In genomic region chr5:119328753-119329602, GRCh38 we compare ENCODE assay signal across 7 cellular contexts. TPM values are rescaled to one million over a fixed set of nuclear protein-coding genes. Genes with fewer than 3 reads are reported as not detected.
DNase-seq lines count a peak whose midpoint lies in the region; ATAC-seq lines count a peak whose summit lies in the region.

No MANE protein-coding gene starts in this region.

- peak overlapping the region in 1 of 2 donors; percentile 5 for H3K9ac ChIP-seq in stomach smooth muscle (ENCODE audit: low read length in 2 of 2)

- no peaks in the 10 kb centered on the region for H3K36me3 Mint-ChIP-seq in IgD-negative memory B cell
- peaks cover 35% of the 10 kb centered on the region for H3K36me3 Mint-ChIP-seq in activated CD8-positive, alpha-beta T cell treated with anti-CD3 and anti-CD28 coated beads, Interleukin-2, amount 10 ng/mL, durations not matched to agents 7 days and 5 days (ENCODE audit: low read depth)

- peak overlapping the region in 2 of 4 donors; percentile 28 to 34 for H3K4me3 Mint-ChIP-seq in IgD-negative memory B cell
- H3K4me3 Mint-ChIP-seq in activated CD8-positive, alpha-beta T cell treated with anti-CD3 and anti-CD28 coated beads, Interleukin-2, amount 10 ng/mL, durations not matched to agents 7 days and 5 days: peak overlapping the region; percentile 45

- POLR2A ChIA-PET in activated CD8-positive, alpha-beta T cell treated with anti-CD3 and anti-CD28 coated beads, Interleukin-2, amount 10 ng/mL, durations not matched to agents 7 days and 5 days (lab: Charles Lee): interaction anchor here (1.0 to 19.3 kb wide), 4 partner anchors 11 to 61 kb away, joined by 4 to 280 read pairs (median 17); partner anchors contain the start of gene TNFAIP8

- peak overlapping the region; percentile 66 to 88 (median 86) for H3K27ac Mint-ChIP-seq in IgD-negative memory B cell
- peak overlapping the region; percentile 95 for H3K27ac Mint-ChIP-seq in activated CD8-positive, alpha-beta T cell treated with anti-CD3 and anti-CD28 coated beads, Interleukin-2, amount 10 ng/mL, durations not matched to agents 7 days and 5 days

- H3K27me3 Mint-ChIP-seq in IgD-negative memory B cell: no peaks in the 10 kb centered on the region
- H3K27me3 Mint-ChIP-seq in activated CD8-positive, alpha-beta T cell treated with anti-CD3 and anti-CD28 coated beads, Interleukin-2, amount 10 ng/mL, durations not matched to agents 7 days and 5 days (ENCODE audit: low read depth): no peaks in the 10 kb centered on the region

- no peaks in the 10 kb centered on the region for H3K9me3 ChIP-seq in stomach smooth muscle (ENCODE audit: control insufficient read depth in 2 of 2, low read length in 2 of 2)

- peaks cover 56 to 69% (median 65%) of the 10 kb centered on the region in 3 donors for H3K4me1 Mint-ChIP-seq in IgD-negative memory B cell
- H3K4me1 Mint-ChIP-seq in activated CD8-positive, alpha-beta T cell treated with anti-CD3 and anti-CD28 coated beads, Interleukin-2, amount 10 ng/mL, durations not matched to agents 7 days and 5 days (ENCODE audit: low read depth): peaks cover 82% of the 10 kb centered on the region

- H3K36me3 ChIP-seq in stomach smooth muscle (ENCODE audit: control insufficient read depth in 2 of 2, insufficient read depth in 2 of 2, low read length in 2 of 2): no peaks in the 10 kb centered on the region

- CTCF ChIA-PET in activated CD8-positive, alpha-beta T cell treated with anti-CD3 and anti-CD28 coated beads, Interleukin-2, amount 10 ng/mL, durations not matched to agents 7 days and 5 days (lab: Charles Lee): interaction anchor here (0.8 to 21.9 kb wide), 9 partner anchors 8 to 340 kb away, joined by 3 to 274 read pairs (median 5); partner anchors contain the start of gene DMXL1

- peak; percentile 72 for DNase-seq in activated CD8-positive, alpha-beta T cell treated with anti-CD3 and anti-CD28 coated beads, Interleukin-2, amount 10 ng/mL, durations not matched to agents 7 days and 5 days
- DNase-seq in fibroblast of peridontal ligament (ENCODE audit: extremely low read depth) (peak; percentile 84), inferior parietal cortex (ENCODE audit: extremely low spot score) (no peak), NCI-H1105 treated with DMSO at 0.1 percent for 48 hours (lab: John Stamatoyannopoulos, UW) (no peak), NCI-H2107 treated with DMSO at 0.1 percent for 48 hours (lab: John Stamatoyannopoulos, UW; ENCODE audit: unreplicated experiment) (no peak)

- peaks cover 37% of the 10 kb centered on the region for H3K4me1 ChIP-seq in stomach smooth muscle (ENCODE audit: control insufficient read depth, insufficient read depth, low read length)

- peak overlapping the region; percentile 71 for H3K27ac ChIP-seq in stomach smooth muscle (ENCODE audit: low read length)

- H3K27me3 ChIP-seq in stomach smooth muscle (ENCODE audit: control insufficient read depth in 1 of 2, insufficient read depth in 2 of 2, low read length in 2 of 2): no peaks in the 10 kb centered on the region

- no peaks in the 10 kb centered on the region for H3K9me3 Mint-ChIP-seq in IgD-negative memory B cell
- no peaks in the 10 kb centered on the region for H3K9me3 Mint-ChIP-seq in activated CD8-positive, alpha-beta T cell treated with anti-CD3 and anti-CD28 coated beads, Interleukin-2, amount 10 ng/mL, durations not matched to agents 7 days and 5 days (ENCODE audit: insufficient read depth)

- ATAC-seq in activated CD8-positive, alpha-beta T cell treated with anti-CD3 and anti-CD28 coated beads, Interleukin-2, amount 10 ng/mL, durations not matched to agents 7 days and 5 days: peak; percentile 62

- peak overlapping the region; percentile 5 to 40 for H3K4me3 ChIP-seq in stomach smooth muscle (ENCODE audit: low read length in 2 of 2)

RNA-seq across cellular contexts. Expression of gene TNFAIP8, which starts 26.8 kb away (rescaled TPM):
- 285 TPM for polyA plus RNA-seq in IgD-negative memory B cell
- total RNA-seq in activated CD8-positive, alpha-beta T cell treated with anti-CD3 and anti-CD28 coated beads, Interleukin-2, amount 10 ng/mL, durations not matched to agents 7 days and 5 days: 100 to 1,000 TPM; 123 to 127 TPM

Comparison
In these comparisons a context has a peak if more than half of its experiments do, and no peak if none do; other contexts are left out.
1. DNase-seq: peak in activated CD8-positive, alpha-beta T cell treated with anti-CD3 and anti-CD28 coated beads, Interleukin-2, amount 10 ng/mL, durations not matched to agents 7 days and 5 days (single experiment) and fibroblast of peridontal ligament (single experiment); none in inferior parietal cortex (single experiment), NCI-H1105 treated with DMSO at 0.1 percent for 48 hours (single experiment) and NCI-H2107 treated with DMSO at 0.1 percent for 48 hours (single experiment).